ENCODE assay signal across 9 cellular contexts in genomic region chr1:200628223-200628868, GRCh38. TPM values are rescaled to one million over a fixed set of nuclear protein-coding genes. Genes with fewer than 3 reads are reported as not detected.
DNase-seq lines count a peak whose midpoint lies in the region; ATAC-seq and TF ChIP-seq lines count a peak whose summit lies in the region.
"Had no signal": no experiment of that assay in that cellular context is flagged by ENCODE, and none has a peak within 500 bp of the region (broad histone marks: within the 10 kb centered on the region; RNA-seq: fewer than 3 reads in every experiment).

No MANE protein-coding gene starts in this region.

- H3K4me3 Mint-ChIP-seq in central memory CD8-positive, alpha-beta T cell, result peak overlapping the region; percentile 24
- H3K4me3 Mint-ChIP-seq: neural crest cell had no signal

- no peaks in the 10 kb centered on the region for H3K27me3 Mint-ChIP-seq in central memory CD8-positive, alpha-beta T cell

- H3K4me3 ChIP-seq in MG63, result no peak overlapping the region

- in situ Hi-C loops in GM13976 (cut with MboI; ENCODE audit: low sequenced_read_pairs, unreplicated experiment), result no loop called here

- no peaks in the 10 kb centered on the region for H3K9me3 Mint-ChIP-seq in central memory CD8-positive, alpha-beta T cell
- H3K9me3 Mint-ChIP-seq: neural crest cell had no signal

- no peaks in the 10 kb centered on the region for H3K36me3 Mint-ChIP-seq in central memory CD8-positive, alpha-beta T cell (ENCODE audit: insufficient read depth)

- H3K27me3 ChIP-seq in MG63, result no peaks in the 10 kb centered on the region

- TF ChIP-seq CTCF in GM13976 (IDR thresholded peaks at IDR 0.05; ENCODE audit: borderline replicate concordance, control extremely low read depth, extremely low read depth, insufficient read depth, missing control alignments), result no peak

- H3K4me1 Mint-ChIP-seq in central memory CD8-positive, alpha-beta T cell, result peaks cover 17% of the 10 kb centered on the region

- ATAC-seq in GM21723 (IDR thresholded peaks at IDR 0.05; ENCODE audit: unreplicated experiment), result peak; percentile 73
- peak; percentile 79 for ATAC-seq in central memory CD8-positive, alpha-beta T cell (replicated peaks; ENCODE audit: extremely low read depth, poor library complexity, severe bottlenecking)

- H3K36me3 ChIP-seq in MG63, result no peaks in the 10 kb centered on the region

- H3K27ac Mint-ChIP-seq in central memory CD8-positive, alpha-beta T cell (ENCODE audit: low read depth), result no peak overlapping the region

- no peaks in the 10 kb centered on the region for H3K9me3 ChIP-seq in MG63

- peak; percentile 73 for DNase-seq in GM13976 (ENCODE audit: low spot score)
- DNase-seq in NAMALWA (ENCODE audit: low spot score), result peak; percentile 61
- DNase-seq in central memory CD8-positive, alpha-beta T cell (ENCODE audit: low spot score in 2 of 2), result no peak
- no peak for DNase-seq in MG63
- no peak for DNase-seq in ureter (ENCODE audit: low spot score)
- DNase-seq in AG20443 (ENCODE audit: low spot score), result no peak
- DNase-seq in C1 segment of cervical spinal cord (lab: John Stamatoyannopoulos, UW), result no peak

RNA-seq across cellular contexts. Expression of gene KIF14, which starts 7.8 kb away (rescaled TPM):
- total RNA-seq in MG63 (2014; rRNA removed; shearing (Covaris generic); ENCODE audit: low replicate concordance), result 11.6 and 15.7 TPM in 2 replicates
- 0.26 TPM for total RNA-seq in ureter

RNA-seq across cellular contexts. Expression of gene DDX59, which starts 41.4 kb away (rescaled TPM):
- 13.7 and 18.7 TPM in 2 replicates for total RNA-seq in MG63 (2014; rRNA removed; shearing (Covaris generic); ENCODE audit: low replicate concordance)
- 30.6 TPM for total RNA-seq in ureter

Comparison
In these comparisons a context has a peak if more than half of its experiments do, and no peak if none do; other contexts are left out.
1. DNase-seq: peak in GM13976 (single experiment) and NAMALWA (single experiment); none in central memory CD8-positive, alpha-beta T cell (0 of 2), MG63 (single experiment), ureter (single experiment), AG20443 (single experiment) and C1 segment of cervical spinal cord (0 of 14).